Comparison of ENCODE assay signal across 1 cellular context in genomic region chr12:52901715-52902541, GRCh38.
A peak's percentile ranks its signal among the peaks of the same experiment; 100 is the strongest.
TF ChIP-seq lines count a peak whose summit lies in the region.

No MANE protein-coding gene starts in this region.

TF ChIP-seq in A549, 52 proteins besides CTCF, POLR2A, EP300 and RAD21:
- TF ChIP-seq SMC3 (IDR thresholded peaks at IDR 0.05) (no peak), NFE2L2 (conservative IDR thresholded peaks at IDR 0.05; ENCODE audit: low read length) (no peak), CBX2 (IDR thresholded peaks at IDR 0.05; ENCODE audit: borderline replicate concordance, low read depth) (no peak), POLR2AphosphoS2 (conservative IDR thresholded peaks at IDR 0.05; ENCODE audit: low read length) (0 out of 2 replicates have a peak, but pooled peaks have one; percentile 45), KDM5A (IDR thresholded peaks at IDR 0.05) (no peak), HOXA7 (CRISPR knock-in tag; IDR thresholded peaks at IDR 0.05) (no peak), TP53 (CRISPR knock-in tag; IDR thresholded peaks at IDR 0.05) (peak; percentile 21; the same call in 1 of the 2 replicates), JUNB (IDR thresholded peaks at IDR 0.05) (no peak), CEBPB (IDR thresholded peaks at IDR 0.05) (no peak), JUN (IDR thresholded peaks at IDR 0.05) (peak in 1 of 2 experiments; percentile 34; a peak in 2 of 5 replicates), ZFP36 (IDR thresholded peaks at IDR 0.05; ENCODE audit: borderline replicate concordance, partially characterized antibody) (no peak), MYC (IDR thresholded peaks at IDR 0.05; ENCODE audit: borderline replicate concordance, low read length) (no peak), EHMT2 (IDR thresholded peaks at IDR 0.05; ENCODE audit: low read depth) (no peak), FOSB (CRISPR knock-in tag; IDR thresholded peaks at IDR 0.05) (no peak), NPAS2 (CRISPR knock-in tag; IDR thresholded peaks at IDR 0.05; ENCODE audit: borderline replicate concordance) (no peak), ESRRA (IDR thresholded peaks at IDR 0.05; ENCODE audit: borderline replicate concordance, low read length) (no peak), ZSCAN20 (CRISPR knock-in tag; IDR thresholded peaks at IDR 0.05) (no peak), TFCP2L1 (CRISPR knock-in tag; IDR thresholded peaks at IDR 0.05) (no peak), HOXB13 (CRISPR knock-in tag; IDR thresholded peaks at IDR 0.05; ENCODE audit: low read depth) (no peak), ZC3H11A (IDR thresholded peaks at IDR 0.05) (no peak)
- TF ChIP-seq, protein P1, sequence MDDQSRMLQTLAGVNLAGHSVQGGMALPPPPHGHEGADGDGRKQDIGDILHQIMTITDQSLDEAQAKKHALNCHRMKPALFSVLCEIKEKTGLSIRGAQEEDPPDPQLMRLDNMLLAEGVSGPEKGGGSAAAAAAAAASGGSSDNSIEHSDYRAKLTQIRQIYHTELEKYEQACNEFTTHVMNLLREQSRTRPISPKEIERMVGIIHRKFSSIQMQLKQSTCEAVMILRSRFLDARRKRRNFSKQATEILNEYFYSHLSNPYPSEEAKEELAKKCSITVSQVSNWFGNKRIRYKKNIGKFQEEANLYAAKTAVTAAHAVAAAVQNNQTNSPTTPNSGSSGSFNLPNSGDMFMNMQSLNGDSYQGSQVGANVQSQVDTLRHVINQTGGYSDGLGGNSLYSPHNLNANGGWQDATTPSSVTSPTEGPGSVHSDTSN (IDR thresholded peaks at IDR 0.05): no peak
- TF ChIP-seq, protein P2, sequence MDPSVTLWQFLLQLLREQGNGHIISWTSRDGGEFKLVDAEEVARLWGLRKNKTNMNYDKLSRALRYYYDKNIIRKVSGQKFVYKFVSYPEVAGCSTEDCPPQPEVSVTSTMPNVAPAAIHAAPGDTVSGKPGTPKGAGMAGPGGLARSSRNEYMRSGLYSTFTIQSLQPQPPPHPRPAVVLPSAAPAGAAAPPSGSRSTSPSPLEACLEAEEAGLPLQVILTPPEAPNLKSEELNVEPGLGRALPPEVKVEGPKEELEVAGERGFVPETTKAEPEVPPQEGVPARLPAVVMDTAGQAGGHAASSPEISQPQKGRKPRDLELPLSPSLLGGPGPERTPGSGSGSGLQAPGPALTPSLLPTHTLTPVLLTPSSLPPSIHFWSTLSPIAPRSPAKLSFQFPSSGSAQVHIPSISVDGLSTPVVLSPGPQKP (IDR thresholded peaks at IDR 0.05; ENCODE audit: low read depth, low read length): no peak
